In the genomic region with DNA sequence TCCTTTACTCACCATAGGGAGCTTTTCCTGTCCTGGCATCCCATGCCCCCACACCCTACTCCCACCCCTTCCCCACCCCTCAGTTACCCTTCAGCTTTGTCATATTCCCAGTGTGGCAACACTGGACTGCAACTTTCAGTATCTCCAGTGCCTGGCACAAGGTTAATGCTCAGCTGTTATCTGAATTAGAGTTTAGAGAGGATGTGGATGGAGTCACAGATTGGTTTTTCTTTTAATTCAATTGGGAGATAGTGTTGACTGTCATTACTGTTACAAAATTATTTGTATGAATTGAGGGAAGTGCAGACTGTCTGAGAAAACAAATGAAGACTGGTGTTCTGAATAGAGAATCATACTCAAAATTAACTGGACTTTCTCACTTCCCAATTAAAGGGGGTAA, we compare ENCODE assay signal across 18 cellular contexts.
"Had no signal": no experiment of that assay in that cellular context is flagged by ENCODE, and none has a peak within 500 bp of the region (broad histone marks: within the 10 kb centered on the region; RNA-seq: fewer than 3 reads in every experiment).

No MANE protein-coding gene starts in this region.

- H3K27me3 Mint-ChIP-seq: central memory CD8-positive, alpha-beta T cell; dendritic cell treated with granulocyte-macrophage colony-stimulating factor and Interleukin-4, amounts not matched to agents 40 ng/mL and 50 ng/mL, for 4 days; naive thymus-derived CD8-positive, alpha-beta T cell had no signal

- H3K36me3 Mint-ChIP-seq: stimulated activated effector memory CD8-positive, alpha-beta T cell treated with anti-CD3 and anti-CD28 coated beads, Interleukin-12 subunit alpha, Interleukin-12 subunit beta, amount 100 ng/mL, for 72 hours had no signal

- H3K9me3 Mint-ChIP-seq: central memory CD8-positive, alpha-beta T cell; dendritic cell treated with granulocyte-macrophage colony-stimulating factor and Interleukin-4, amounts not matched to agents 40 ng/mL and 50 ng/mL, for 4 days; naive thymus-derived CD8-positive, alpha-beta T cell; stimulated activated effector memory CD8-positive, alpha-beta T cell treated with anti-CD3 and anti-CD28 coated beads, Interleukin-12 subunit alpha, Interleukin-12 subunit beta, amount 100 ng/mL, for 72 hours had no signal

- H3K27ac Mint-ChIP-seq: dendritic cell treated with granulocyte-macrophage colony-stimulating factor and Interleukin-4, amounts not matched to agents 40 ng/mL and 50 ng/mL, for 4 days; naive thymus-derived CD8-positive, alpha-beta T cell; stimulated activated effector memory CD8-positive, alpha-beta T cell treated with anti-CD3 and anti-CD28 coated beads, Interleukin-12 subunit alpha, Interleukin-12 subunit beta, amount 100 ng/mL, for 72 hours had no signal

- ATAC-seq: gastrocnemius medialis; heart right ventricle; naive thymus-derived CD8-positive, alpha-beta T cell; stimulated activated effector memory CD8-positive, alpha-beta T cell treated with anti-CD3 and anti-CD28 coated beads, Interleukin-12 subunit alpha, Interleukin-12 subunit beta, amount 100 ng/mL, for 72 hours; stimulated activated naive CD8-positive, alpha-beta T cell treated with anti-CD3 and anti-CD28 coated beads, Interleukin-15, Interleukin-2, amounts not matched to agents 100 U/mL and 50 U/mL, for 24 hours had no signal

- H3K36me3 ChIP-seq: esophagus muscularis mucosa, gastrocnemius medialis, heart right ventricle, neutrophil, right atrium auricular region, tibial nerve had no signal

- H3K4me3 Mint-ChIP-seq: central memory CD8-positive, alpha-beta T cell; dendritic cell treated with granulocyte-macrophage colony-stimulating factor and Interleukin-4, amounts not matched to agents 40 ng/mL and 50 ng/mL, for 4 days; naive thymus-derived CD8-positive, alpha-beta T cell; stimulated activated effector memory CD8-positive, alpha-beta T cell treated with anti-CD3 and anti-CD28 coated beads, Interleukin-12 subunit alpha, Interleukin-12 subunit beta, amount 100 ng/mL, for 72 hours had no signal

- DNase-seq: effector CD8-positive, alpha-beta T cell; gastrocnemius medialis; heart right ventricle; hypothalamus; kidney glomerular epithelial cell; naive thymus-derived CD8-positive, alpha-beta T cell; stimulated activated CD4-positive, alpha-beta T cell treated with anti-CD3 and anti-CD28 coated beads, Interleukin-4, amount 100 ng/mL, for 1 hour; stimulated activated CD8-positive, alpha-beta memory T cell treated with anti-CD3 and anti-CD28 coated beads, Interleukin-4, amount 100 ng/mL, for 48 hours; stimulated activated naive CD8-positive, alpha-beta T cell treated with anti-CD3 and anti-CD28 coated beads, Interleukin-15, Interleukin-2, amounts not matched to agents 100 U/mL and 50 U/mL, for 24 hours; testis had no signal

- H3K9me3 ChIP-seq: esophagus muscularis mucosa, gastrocnemius medialis, heart right ventricle, neutrophil, right atrium auricular region, testis, tibial nerve had no signal

- H3K4me1 ChIP-seq: testis, tibial nerve had no signal

- H3K27ac ChIP-seq: epithelial cell of prostate, esophagus muscularis mucosa, gastrocnemius medialis, heart right ventricle, neutrophil, right atrium auricular region, testis, tibial nerve had no signal

- H3K4me3 ChIP-seq: esophagus muscularis mucosa, gastrocnemius medialis, heart right ventricle, right atrium auricular region, testis, tibial nerve had no signal

- H3K27me3 ChIP-seq: esophagus muscularis mucosa, gastrocnemius medialis, heart right ventricle, neutrophil, right atrium auricular region, testis, tibial nerve had no signal
